ENCODE assay signal across 16 cellular contexts in genomic region chr10:97607076-97607635, GRCh38. TPM values are rescaled to one million over a fixed set of nuclear protein-coding genes. Genes with fewer than 3 reads are reported as not detected.
"Had no signal": no experiment of that assay in that cellular context is flagged by ENCODE, and none has a peak within 500 bp of the region (broad histone marks: within the 10 kb centered on the region; RNA-seq: fewer than 3 reads in every experiment).

No MANE protein-coding gene starts in this region.

- H3K4me1 ChIP-seq: lower lobe of right lung, spleen, testis, upper lobe of right lung had no signal

- H3K9me3 ChIP-seq: lower lobe of right lung, psoas muscle, sigmoid colon, spleen, testis, upper lobe of right lung had no signal

- H3K36me3 ChIP-seq: lower lobe of right lung, sigmoid colon, spleen, upper lobe of right lung had no signal

- H3K27me3 ChIP-seq: sigmoid colon, spleen, testis, upper lobe of right lung had no signal

- H3K4me3 ChIP-seq: coronary artery, lower lobe of right lung, psoas muscle, sigmoid colon, spleen, testis, upper lobe of right lung had no signal

- H3K27ac ChIP-seq: coronary artery, lower lobe of right lung, psoas muscle, sigmoid colon, spleen, testis, upper lobe of right lung had no signal

- DNase-seq: activated CD4-positive, alpha-beta memory T cell treated with anti-CD3 and anti-CD28 coated beads, Interleukin-2, amount 10 ng/mL, durations not matched to agents 7 days and 5 days; activated CD4-positive, alpha-beta T cell treated with anti-CD3 and anti-CD28 coated beads for 4 hours; activated naive CD4-positive, alpha-beta T cell treated with anti-CD3 and anti-CD28 coated beads, Interleukin-2, amount 10 ng/mL, durations not matched to agents 7 days and 5 days; activated T-cell treated with anti-CD3 and anti-CD28 coated beads, Interleukin-2, amount 50 U/mL, for 24 hours; immature natural killer cell; lower lobe of right lung; psoas muscle; sigmoid colon; spleen; stimulated activated naive CD8-positive, alpha-beta T cell treated with anti-CD3 and anti-CD28 coated beads, Interleukin-15, amount 100 ng/mL, for 72 hours; testis; upper lobe of right lung had no signal

RNA-seq across cellular contexts. Expression of gene C10orf62, which starts 17.6 kb away (rescaled TPM):
- total RNA-seq: activated CD4-positive, alpha-beta memory T cell treated with anti-CD3 and anti-CD28 coated beads, Interleukin-2, amount 10 ng/mL, durations not matched to agents 7 days and 5 days; lower lobe of right lung; natural killer cell treated with Interleukin-12 subunit alpha and Interleukin-12 subunit beta and Interleukin-15 and Interleukin-18, amount 100 ng/mL, for 72 hours; sigmoid colon; spleen; T-helper 2 cell treated with Interferon-gamma antibody and Interleukin-4, amounts not matched to agents 100 ng/mL and 5 ng/mL, for 36 hours; upper lobe of right lung; WTC11 had no signal
- polyA plus RNA-seq: immature natural killer cell, sigmoid colon, spleen had no signal

RNA-seq across cellular contexts. Expression of gene HOGA1, which starts 23.0 kb away (rescaled TPM):
- total RNA-seq: activated CD4-positive, alpha-beta memory T cell treated with anti-CD3 and anti-CD28 coated beads, Interleukin-2, amount 10 ng/mL, durations not matched to agents 7 days and 5 days; natural killer cell treated with Interleukin-12 subunit alpha and Interleukin-12 subunit beta and Interleukin-15 and Interleukin-18, amount 100 ng/mL, for 72 hours; T-helper 2 cell treated with Interferon-gamma antibody and Interleukin-4, amounts not matched to agents 100 ng/mL and 5 ng/mL, for 36 hours had no signal
- polyA plus RNA-seq: immature natural killer cell had no signal

RNA-seq across cellular contexts. Expression of gene ANKRD2, which starts 34.6 kb away (rescaled TPM):
- total RNA-seq: natural killer cell treated with Interleukin-12 subunit alpha and Interleukin-12 subunit beta and Interleukin-15 and Interleukin-18, amount 100 ng/mL, for 72 hours; spleen; WTC11 had no signal
- polyA plus RNA-seq: immature natural killer cell had no signal
